16 cellular contexts compared by ENCODE assay signal in genomic region chr10:95346715-95347401, GRCh38. TPM values are rescaled to one million over a fixed set of nuclear protein-coding genes. Genes with fewer than 3 reads are reported as not detected.
DNase-seq lines count a peak whose midpoint lies in the region; ATAC-seq and TF ChIP-seq lines count a peak whose summit lies in the region.
"Had no signal": no experiment of that assay in that cellular context is flagged by ENCODE, and none has a peak within 500 bp of the region (broad histone marks: within the 10 kb centered on the region; RNA-seq: fewer than 3 reads in every experiment).

No MANE protein-coding gene starts in this region.

- no peak overlapping the region for H3K18ac ChIP-seq in IMR-90 (ENCODE audit: low read depth, low read length)

- no peaks in the 10 kb centered on the region for H4K20me1 ChIP-seq in IMR-90 (ENCODE audit: insufficient read depth, low read length)

- peak; percentile 22; the same call in 1 of the 2 replicates for ATAC-seq in IMR-90 (ENCODE audit: low read depth)
- no peak for ATAC-seq in GM19455 (IDR thresholded peaks at IDR 0.05; ENCODE audit: unreplicated experiment)
- ATAC-seq in GM21381 (IDR thresholded peaks at IDR 0.05; ENCODE audit: unreplicated experiment) = no peak
- ATAC-seq: activated naive CD4-positive, alpha-beta T cell treated with anti-CD3 and anti-CD28 coated beads, Interleukin-2, amount 50 U/mL, for 72 hours had no signal

- POLR2A ChIA-PET in IMR-90 (lab: Charles Lee; ENCODE audit: unreplicated experiment) = no interaction called here

- H2BK15ac ChIP-seq in IMR-90 (ENCODE audit: low read depth, low read length) = peak overlapping the region; percentile 87; the same call in 2 of the 3 replicates

- H3K27me3 ChIP-seq in IMR-90 (ENCODE audit: control insufficient read depth, insufficient read depth, low read length) (no peaks in the 10 kb centered on the region), adrenal gland (no peaks in the 10 kb centered on the region)
- H3K27me3 ChIP-seq: hepatocyte, spleen had no signal

- intact Hi-C loops in IMR-90 (cut with micrococcal nuclease) = no loop called here
- intact Hi-C loops in adrenal gland (cut with DNase I) = loop anchor here in 1 of 2 donors (5.0 kb wide), 1 partner anchor 35 kb away; no protein-coding TSS in a partner anchor

- H3K4me3 ChIP-seq in IMR-90 (ENCODE audit: insufficient read depth, low read depth, low read length) = no peak overlapping the region
- H3K4me3 ChIP-seq in adrenal gland = no peak overlapping the region
- H3K4me3 ChIP-seq: hepatocyte, spleen had no signal

- TF ChIP-seq POLR2A in IMR-90 (IDR thresholded peaks at IDR 0.05; ENCODE audit: low read depth, low read length) = no peak
- no peak for TF ChIP-seq POLR2A in adrenal gland (IDR thresholded peaks at IDR 0.05)

- H3K56ac ChIP-seq in IMR-90 (ENCODE audit: extremely low read depth, insufficient read depth, low read length) = no peak overlapping the region

- no peak overlapping the region for H2BK5ac ChIP-seq in IMR-90 (ENCODE audit: low read depth, low read length, poor library complexity, severe bottlenecking)

- H3K79me1 ChIP-seq in IMR-90 (ENCODE audit: low read depth in 1 of 2, low read length in 2 of 2) = no peaks in the 10 kb centered on the region

- TF ChIP-seq RAD21 in IMR-90 (IDR thresholded peaks at IDR 0.05; ENCODE audit: low read length) = no peak

- no peak overlapping the region for H4K5ac ChIP-seq in IMR-90 (ENCODE audit: low read depth, low read length)

- H3K9me1 ChIP-seq in IMR-90 (ENCODE audit: insufficient read depth, low read length) = peaks cover 3% of the 10 kb centered on the region; the same call in 1 of the 2 replicates

- 100% methylated on average over 1 of the region's 2 CpGs; no CpG with 5 or more reads in 1 of the 2 experiments for WGBS in IMR-90 (ENCODE audit: extremely low coverage in 2 of 2, insufficient read length in 1 of 2), 2 experiments
- WGBS in adrenal gland, 4 donors = 74 to 81% (median 75%) methylated on average over 2 of the region's 2 CpGs

- DNase-seq in ACHN (peak; percentile 45), IMR-90 (no peak), dermis microvascular lymphatic vessel endothelial cell (ENCODE audit: low read depth in 2 of 2) (peak; percentile 37 to 71), kidney tubule cell (ENCODE audit: low spot score) (peak; percentile 71), DMS79 treated with DMSO at 0.1 percent for 48 hours (lab: John Stamatoyannopoulos, UW) (no peak), adrenal gland (no peak)
- DNase-seq: activated CD4-positive, alpha-beta T cell treated with anti-CD3 and anti-CD28 coated beads for 1 hour; activated CD8-positive, alpha-beta memory T cell treated with anti-CD3 and anti-CD28 coated beads, Interleukin-2, amount 50 U/mL, for 48 hours; cerebellar nuclear complex; NCI-H1417; spleen had no signal

- TF ChIP-seq CTCF in IMR-90 (conservative IDR thresholded peaks at IDR 0.05; ENCODE audit: low read depth, low read length) (no peak), adrenal gland (IDR thresholded peaks at IDR 0.05) (no peak)

- H3K14ac ChIP-seq in IMR-90 (replicated peaks; ENCODE audit: low read depth, low read length) = peak overlapping the region; percentile 76

- H2AFZ ChIP-seq in IMR-90 (replicated peaks; ENCODE audit: low read length, poor library complexity) = peak overlapping the region; percentile 73
- H2AFZ ChIP-seq: hepatocyte had no signal

- H3K23ac ChIP-seq in IMR-90 (ENCODE audit: low read depth, low read length) = peak overlapping the region; percentile 75; the same call in 1 of the 2 replicates

- H3K36me3 ChIP-seq in IMR-90 (ENCODE audit: control insufficient read depth, insufficient read depth, low read length) (no peaks in the 10 kb centered on the region), adrenal gland (replicated peaks in 1 of 2) (no peaks in the 10 kb centered on the region)
- H3K36me3 ChIP-seq: spleen had no signal

- CTCF ChIA-PET in IMR-90 (lab: Yijun Ruan, JAX) = interaction anchor here (0.6 to 0.7 kb wide), 2 partner anchors 17 to 66 kb away, joined by 3 read pairs; no protein-coding TSS in a partner anchor

- no peak overlapping the region for H3K27ac ChIP-seq in IMR-90 (ENCODE audit: insufficient read depth, low read length)
- no peak overlapping the region for H3K27ac ChIP-seq in adrenal gland
- H3K27ac ChIP-seq: hepatocyte, RWPE1, spleen had no signal

- no peak overlapping the region for H3K9ac ChIP-seq in IMR-90 (ENCODE audit: low read depth, low read length)

- H4K8ac ChIP-seq in IMR-90 (ENCODE audit: low read depth in 2 of 2, low read length in 2 of 2) = no peak overlapping the region

- H2BK120ac ChIP-seq in IMR-90 (ENCODE audit: low read depth, low read length) = peak overlapping the region; percentile 59

- H3K4me2 ChIP-seq in IMR-90 (ENCODE audit: low read depth, low read length) = no peak overlapping the region
- H3K4me2 ChIP-seq: hepatocyte had no signal

- H2AK5ac ChIP-seq in IMR-90 (ENCODE audit: low read depth, low read length) = peak overlapping the region; percentile 94

- peak overlapping the region; percentile 64 for H3K4ac ChIP-seq in IMR-90 (ENCODE audit: low read depth, low read length)

- peak overlapping the region; percentile 9; the same call in 1 of the 2 replicates for H4K91ac ChIP-seq in IMR-90 (ENCODE audit: insufficient read depth, low read depth, low read length)

- H3K9me3 ChIP-seq in IMR-90 (ENCODE audit: control insufficient read depth, insufficient read depth, low read length) (no peaks in the 10 kb centered on the region), adrenal gland (replicated peaks in 1 of 3) (no peaks in the 10 kb centered on the region)
- H3K9me3 ChIP-seq: spleen had no signal

- H2BK20ac ChIP-seq in IMR-90 (ENCODE audit: low read depth, low read length) = no peak overlapping the region

- no peak overlapping the region for H2AK9ac ChIP-seq in IMR-90 (replicated peaks; ENCODE audit: low read depth, low read length, poor library complexity)

- in situ Hi-C loops in ACHN (cut with HindIII; ENCODE audit: low pct_ligation_motif_present, low pct_unique_long_range_greater_than_20kb, low sequenced_read_pairs) (no loop called here), IMR-90 (cut with MboI; ENCODE audit: low sequenced_read_pairs) (no loop called here)

- H3K4me1 ChIP-seq in IMR-90 (ENCODE audit: control insufficient read depth, insufficient read depth, low read length) = peaks cover 3% of the 10 kb centered on the region; the same call in 1 of the 2 replicates
- peaks cover 7 to 22% of the 10 kb centered on the region in 2 donors for H3K4me1 ChIP-seq in adrenal gland (replicated peaks in 1 of 2)

- dilution Hi-C loops in IMR-90 (cut with HindIII; ENCODE audit: low sequenced_read_pairs, unreplicated experiment) = no loop called here

- no TSS peak for BruUV-seq in IMR-90 (replicated peaks; lab: Mats Ljungman, UMichigan)

TF ChIP-seq in IMR-90, 13 proteins besides CTCF, POLR2A, EP300 and RAD21:
- TF ChIP-seq BHLHE40 (IDR thresholded peaks at IDR 0.05; ENCODE audit: low read depth, low read length) (no peak), RFX5 (IDR thresholded peaks at IDR 0.05; ENCODE audit: low read depth, low read length) (no peak), ELK1 (IDR thresholded peaks at IDR 0.05; ENCODE audit: borderline replicate concordance, low read depth, low read length) (no peak), CHD1 (IDR thresholded peaks at IDR 0.05; ENCODE audit: low read depth, low read length) (no peak), FOS (IDR thresholded peaks at IDR 0.05; ENCODE audit: low read depth, low read length) (no peak), MXI1 (IDR thresholded peaks at IDR 0.05; ENCODE audit: borderline replicate concordance, low read depth, low read length) (no peak), MAFK (IDR thresholded peaks at IDR 0.05; ENCODE audit: low read depth, low read length) (no peak)

RNA-seq across cellular contexts. Expression of gene PDLIM1, which starts 56.1 kb away (rescaled TPM):
- total RNA-seq in IMR-90 (2012; rRNA removed) = 27.5 and 30.1 TPM in 2 replicates
- 179 and 187 TPM in 2 replicates for polyA plus RNA-seq in IMR-90 (2012; rRNA removed)
- polyA plus RNA-seq in IMR-90 (2012; cell fraction: cytosol; rRNA removed) = 120 and 255 TPM in 2 replicates
- polyA plus RNA-seq in IMR-90 (2012; cell fraction: nucleus; rRNA removed; ENCODE audit: low replicate concordance) = 44.1 and 131 TPM in 2 replicates
- total RNA-seq in dermis microvascular lymphatic vessel endothelial cell = 51.1 and 122 TPM in 2 replicates
- total RNA-seq in adrenal gland = 10 to 100 TPM; 22.2 to 44.6 (median 28.6) TPM
- polyA plus RNA-seq in adrenal gland = 10 to 100 TPM; 31.9 to 63.3 (median 32.6) TPM

Comparison
In these comparisons a context has a peak if more than half of its experiments do, and no peak if none do; other contexts are left out.
1. DNase-seq: peak in ACHN (single experiment), dermis microvascular lymphatic vessel endothelial cell (2 of 2) and kidney tubule cell (single experiment); none in IMR-90 (single experiment), DMS79 treated with DMSO at 0.1 percent for 48 hours (single experiment) and adrenal gland (0 of 7).